Comparison of ENCODE assay signal across 8 cellular contexts in the genomic region with DNA sequence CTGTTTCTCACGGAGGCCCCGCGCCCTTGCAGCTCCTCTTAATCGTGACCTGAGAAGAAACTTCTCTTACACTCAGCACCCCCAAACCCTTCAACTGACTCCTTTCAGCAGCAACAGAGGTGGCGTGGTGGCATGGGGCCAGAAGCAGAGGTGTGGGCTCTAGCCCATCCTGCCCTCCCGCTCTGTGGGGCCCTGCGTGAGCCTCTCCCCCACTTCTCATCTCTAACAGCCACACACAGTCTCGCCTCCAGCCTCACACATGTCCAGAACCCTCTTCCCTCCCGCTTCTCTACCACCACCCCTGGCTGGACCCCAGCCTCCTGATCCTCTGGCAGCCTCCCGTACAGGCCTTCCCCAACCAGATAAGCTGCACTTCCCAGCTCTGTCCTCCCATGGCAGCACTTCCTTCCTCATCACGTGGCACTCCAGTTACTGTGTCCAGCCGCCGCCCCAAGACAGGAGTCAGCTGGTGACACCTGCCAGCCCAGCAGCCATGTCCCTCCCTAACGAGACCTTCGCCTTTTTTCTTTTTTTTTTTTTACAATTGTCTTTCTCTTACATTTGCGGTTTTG. TPM values are rescaled to one million over a fixed set of nuclear protein-coding genes. Genes with fewer than 3 reads are reported as not detected.
DNase-seq lines count a peak whose midpoint lies in the region; ATAC-seq and TF ChIP-seq lines count a peak whose summit lies in the region.

No MANE protein-coding gene starts in this region.

- intact Hi-C loops in activated CD8-positive, alpha-beta T cell treated with anti-CD3 and anti-CD28 coated beads for 36 hours (cut with micrococcal nuclease) = loop anchor here (5.0 kb wide), 2 partner anchors 36 to 66 kb away; a partner anchor contains a TSS

- POLR2A ChIA-PET in activated CD8-positive, alpha-beta T cell treated with anti-CD3 and anti-CD28 coated beads for 36 hours (lab: Charles Lee) = interaction anchor here (0.8 to 10.0 kb wide), 14 partner anchors 11 to 209 kb away, joined by 3 to 257 read pairs (median 4); a partner anchor contains a TSS

- DNase-seq in activated CD8-positive, alpha-beta T cell treated with anti-CD3 and anti-CD28 coated beads for 36 hours = peak; percentile 79
- DNase-seq in immature natural killer cell (peak; percentile 70 to 75 (median 74)), MM.1S (no peak), epidermal melanocyte (ENCODE audit: insufficient read length, low spot score) (no peak), NCI-H774 (lab: John Stamatoyannopoulos, UW) (no peak)
- DNase-seq in stimulated activated naive CD8-positive, alpha-beta T cell treated with anti-CD3 and anti-CD28 coated beads, Interleukin-15, amount 100 ng/mL, for 72 hours = peak; percentile 59 to 66

- no peaks in the 10 kb centered on the region for H3K27me3 Mint-ChIP-seq in activated CD8-positive, alpha-beta T cell treated with anti-CD3 and anti-CD28 coated beads for 36 hours
- peaks cover 11 to 22% (median 18%) of the 10 kb centered on the region in 3 donors for H3K27me3 Mint-ChIP-seq in immature natural killer cell (ENCODE audit: low read depth in 3 of 3)
- H3K27me3 Mint-ChIP-seq in stimulated activated naive CD8-positive, alpha-beta T cell treated with anti-CD3 and anti-CD28 coated beads, Interleukin-15, amount 100 ng/mL, for 72 hours = no peaks in the 10 kb centered on the region

- ATAC-seq in GM18907 (IDR thresholded peaks at IDR 0.05; ENCODE audit: unreplicated experiment) (peak; percentile 17), HG03108 (IDR thresholded peaks at IDR 0.05; ENCODE audit: unreplicated experiment) (peak; percentile 8)
- peak; percentile 8 for ATAC-seq in activated CD8-positive, alpha-beta T cell treated with anti-CD3 and anti-CD28 coated beads for 36 hours
- ATAC-seq in stimulated activated naive CD8-positive, alpha-beta T cell treated with anti-CD3 and anti-CD28 coated beads, Interleukin-15, amount 100 ng/mL, for 72 hours = peak; percentile 30

- H3K36me3 ChIP-seq in MM.1S (replicated peaks; ENCODE audit: insufficient read depth, low read length) = no peaks in the 10 kb centered on the region

- H4K20me1 ChIP-seq in MM.1S (ENCODE audit: insufficient read depth, low read length) = no peaks in the 10 kb centered on the region

- H3K4me2 ChIP-seq in MM.1S (ENCODE audit: low read depth, low read length) = no peak overlapping the region

- H3K36me3 Mint-ChIP-seq in activated CD8-positive, alpha-beta T cell treated with anti-CD3 and anti-CD28 coated beads for 36 hours (ENCODE audit: low read depth) = peaks cover 52% of the 10 kb centered on the region
- H3K36me3 Mint-ChIP-seq in immature natural killer cell = peaks cover 0 to 8% (median 4%) of the 10 kb centered on the region in 3 donors

- no peaks in the 10 kb centered on the region for H3K9me3 ChIP-seq in MM.1S (replicated peaks; ENCODE audit: insufficient read depth, low read length)

- no peaks in the 10 kb centered on the region for H3K79me2 ChIP-seq in MM.1S (ENCODE audit: low read length)

- peaks cover 87% of the 10 kb centered on the region for H3K4me1 Mint-ChIP-seq in activated CD8-positive, alpha-beta T cell treated with anti-CD3 and anti-CD28 coated beads for 36 hours (ENCODE audit: low read depth)
- peaks cover 81 to 85% of the 10 kb centered on the region in 2 donors for H3K4me1 Mint-ChIP-seq in immature natural killer cell
- peaks cover 96% of the 10 kb centered on the region for H3K4me1 Mint-ChIP-seq in stimulated activated naive CD8-positive, alpha-beta T cell treated with anti-CD3 and anti-CD28 coated beads, Interleukin-15, amount 100 ng/mL, for 72 hours

- TF ChIP-seq CTCF in activated CD8-positive, alpha-beta T cell treated with anti-CD3 and anti-CD28 coated beads for 36 hours (IDR thresholded peaks at IDR 0.05) = no peak
- no peak for TF ChIP-seq CTCF in MM.1S (IDR thresholded peaks at IDR 0.05; ENCODE audit: low read length)

- H3K9me3 Mint-ChIP-seq in activated CD8-positive, alpha-beta T cell treated with anti-CD3 and anti-CD28 coated beads for 36 hours = no peaks in the 10 kb centered on the region
- H3K9me3 Mint-ChIP-seq in immature natural killer cell = no peaks in the 10 kb centered on the region
- no peaks in the 10 kb centered on the region for H3K9me3 Mint-ChIP-seq in stimulated activated naive CD8-positive, alpha-beta T cell treated with anti-CD3 and anti-CD28 coated beads, Interleukin-15, amount 100 ng/mL, for 72 hours

- H3K4me3 ChIP-seq in MM.1S (ENCODE audit: low read length) = no peak overlapping the region

- H3F3A ChIP-seq in MM.1S (ENCODE audit: insufficient read depth, low read length) = peaks cover 6% of the 10 kb centered on the region; the same call in 1 of the 2 replicates

- H3K4me3 Mint-ChIP-seq in activated CD8-positive, alpha-beta T cell treated with anti-CD3 and anti-CD28 coated beads for 36 hours = peak overlapping the region; percentile 73
- peak overlapping the region; percentile 75 to 90 (median 76) for H3K4me3 Mint-ChIP-seq in immature natural killer cell
- H3K4me3 Mint-ChIP-seq in stimulated activated naive CD8-positive, alpha-beta T cell treated with anti-CD3 and anti-CD28 coated beads, Interleukin-15, amount 100 ng/mL, for 72 hours = peak overlapping the region; percentile 70 to 79

- H3K27ac ChIP-seq in MM.1S (ENCODE audit: low read length) = no peak overlapping the region

- H2AFZ ChIP-seq in MM.1S (ENCODE audit: low read length) = no peak overlapping the region

- H3K9ac ChIP-seq in MM.1S (ENCODE audit: low read length) = no peak overlapping the region

- H3K27me3 ChIP-seq in MM.1S (replicated peaks; ENCODE audit: insufficient read depth, low read length) = no peaks in the 10 kb centered on the region

- CTCF ChIA-PET in activated CD8-positive, alpha-beta T cell treated with anti-CD3 and anti-CD28 coated beads for 36 hours (lab: Charles Lee) = interaction anchor here (1.1 to 13.1 kb wide), 3 partner anchors 10 to 81 kb away, joined by 3 to 203 read pairs (median 4); no protein-coding TSS in a partner anchor

- peaks cover 2% of the 10 kb centered on the region; the same call in 1 of the 2 replicates for H3K4me1 ChIP-seq in MM.1S (ENCODE audit: low read length)

- peak overlapping the region; percentile 98 for H3K27ac Mint-ChIP-seq in activated CD8-positive, alpha-beta T cell treated with anti-CD3 and anti-CD28 coated beads for 36 hours
- peak overlapping the region; percentile 98 to 100 (median 98) for H3K27ac Mint-ChIP-seq in immature natural killer cell
- peak overlapping the region; percentile 92 to 98 for H3K27ac Mint-ChIP-seq in stimulated activated naive CD8-positive, alpha-beta T cell treated with anti-CD3 and anti-CD28 coated beads, Interleukin-15, amount 100 ng/mL, for 72 hours

- H3K9me2 ChIP-seq in MM.1S (replicated peaks; ENCODE audit: insufficient read depth, low read length) = no peaks in the 10 kb centered on the region

RNA-seq across cellular contexts. Expression of a gene that starts 30.5 kb away (rescaled TPM):
- 100 to 1,000 TPM; 150 to 156 TPM for total RNA-seq in activated CD8-positive, alpha-beta T cell treated with anti-CD3 and anti-CD28 coated beads for 36 hours
- 100 to 1,000 TPM; 133 to 162 (median 148) TPM for polyA plus RNA-seq in immature natural killer cell

RNA-seq across cellular contexts. Expression of a gene that starts 34.8 kb away (rescaled TPM):
- 10 to 100 TPM; 10.9 to 12.7 TPM for total RNA-seq in activated CD8-positive, alpha-beta T cell treated with anti-CD3 and anti-CD28 coated beads for 36 hours
- 1 to 10 TPM; 4.3 to 6.2 (median 5.1) TPM for polyA plus RNA-seq in immature natural killer cell

Comparison
In these comparisons a context has a peak if more than half of its experiments do, and no peak if none do; other contexts are left out.
1. DNase-seq: peak in activated CD8-positive, alpha-beta T cell treated with anti-CD3 and anti-CD28 coated beads for 36 hours (single experiment), immature natural killer cell (3 of 3) and stimulated activated naive CD8-positive, alpha-beta T cell treated with anti-CD3 and anti-CD28 coated beads, Interleukin-15, amount 100 ng/mL, for 72 hours (2 of 2); none in MM.1S (single experiment), epidermal melanocyte (single experiment) and NCI-H774 (single experiment).
2. Peak in every context shown above with its lines, with median percentiles within 50 percentile points of each other: ATAC-seq, H3K27ac Mint-ChIP-seq and H3K4me3 Mint-ChIP-seq.